1 cellular context compared by ENCODE assay signal in the genomic region with DNA sequence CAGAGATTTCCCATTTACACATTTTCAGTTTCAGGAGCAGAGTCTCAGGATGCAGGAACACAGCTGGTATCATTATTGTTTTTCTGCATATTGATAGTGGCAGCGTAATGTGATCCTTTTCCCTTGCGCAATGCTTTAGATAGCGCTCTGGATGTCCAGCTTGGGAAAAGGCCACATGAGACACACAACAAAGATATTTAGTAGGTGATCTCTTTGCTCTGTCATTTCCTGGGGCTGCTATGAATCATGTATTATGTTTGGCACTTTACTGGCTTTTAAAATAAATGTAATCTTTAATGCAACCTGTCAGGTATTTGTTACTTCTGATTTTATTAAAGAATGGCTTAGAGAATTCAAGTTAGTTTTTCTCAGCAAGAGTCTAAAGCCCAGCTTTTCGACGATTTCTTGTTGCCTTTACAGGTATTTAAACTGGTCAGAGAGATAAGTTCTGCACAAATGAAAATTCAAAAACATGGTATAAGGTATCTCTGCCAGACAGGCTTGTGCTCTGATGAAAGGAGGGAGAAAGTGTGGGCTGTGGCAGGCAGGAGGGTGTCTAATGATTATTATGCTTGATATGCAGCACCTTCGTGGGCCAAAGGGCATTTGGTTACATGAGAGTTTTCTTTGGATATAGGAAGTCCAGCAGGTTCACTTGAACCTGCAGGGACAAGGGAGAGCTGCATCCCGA.
TF ChIP-seq lines count a peak whose summit lies in the region.

No MANE protein-coding gene starts in this region.

TF ChIP-seq in HepG2, 621 proteins besides CTCF, POLR2A, EP300 and RAD21 (continued from another document and continues in another):
- TF ChIP-seq, protein P1, sequence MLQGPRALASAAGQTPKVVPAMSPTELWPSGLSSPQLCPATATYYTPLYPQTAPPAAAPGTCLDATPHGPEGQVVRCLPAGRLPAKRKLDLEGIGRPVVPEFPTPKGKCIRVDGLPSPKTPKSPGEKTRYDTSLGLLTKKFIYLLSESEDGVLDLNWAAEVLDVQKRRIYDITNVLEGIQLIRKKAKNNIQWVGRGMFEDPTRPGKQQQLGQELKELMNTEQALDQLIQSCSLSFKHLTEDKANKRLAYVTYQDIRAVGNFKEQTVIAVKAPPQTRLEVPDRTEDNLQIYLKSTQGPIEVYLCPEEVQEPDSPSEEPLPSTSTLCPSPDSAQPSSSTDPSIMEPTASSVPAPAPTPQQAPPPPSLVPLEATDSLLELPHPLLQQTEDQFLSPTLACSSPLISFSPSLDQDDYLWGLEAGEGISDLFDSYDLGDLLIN (CRISPR knock-in tag; IDR thresholded peaks at IDR 0.05; ENCODE audit: borderline replicate concordance) = no peak
- no peak for TF ChIP-seq SOX6 (IDR thresholded peaks at IDR 0.05)
- peak; percentile 90 for TF ChIP-seq SOX6 (CRISPR knock-in tag; IDR thresholded peaks at IDR 0.05)
- no peak for TF ChIP-seq ARNTL (CRISPR knock-in tag; IDR thresholded peaks at IDR 0.05)
- TF ChIP-seq, protein P2, sequence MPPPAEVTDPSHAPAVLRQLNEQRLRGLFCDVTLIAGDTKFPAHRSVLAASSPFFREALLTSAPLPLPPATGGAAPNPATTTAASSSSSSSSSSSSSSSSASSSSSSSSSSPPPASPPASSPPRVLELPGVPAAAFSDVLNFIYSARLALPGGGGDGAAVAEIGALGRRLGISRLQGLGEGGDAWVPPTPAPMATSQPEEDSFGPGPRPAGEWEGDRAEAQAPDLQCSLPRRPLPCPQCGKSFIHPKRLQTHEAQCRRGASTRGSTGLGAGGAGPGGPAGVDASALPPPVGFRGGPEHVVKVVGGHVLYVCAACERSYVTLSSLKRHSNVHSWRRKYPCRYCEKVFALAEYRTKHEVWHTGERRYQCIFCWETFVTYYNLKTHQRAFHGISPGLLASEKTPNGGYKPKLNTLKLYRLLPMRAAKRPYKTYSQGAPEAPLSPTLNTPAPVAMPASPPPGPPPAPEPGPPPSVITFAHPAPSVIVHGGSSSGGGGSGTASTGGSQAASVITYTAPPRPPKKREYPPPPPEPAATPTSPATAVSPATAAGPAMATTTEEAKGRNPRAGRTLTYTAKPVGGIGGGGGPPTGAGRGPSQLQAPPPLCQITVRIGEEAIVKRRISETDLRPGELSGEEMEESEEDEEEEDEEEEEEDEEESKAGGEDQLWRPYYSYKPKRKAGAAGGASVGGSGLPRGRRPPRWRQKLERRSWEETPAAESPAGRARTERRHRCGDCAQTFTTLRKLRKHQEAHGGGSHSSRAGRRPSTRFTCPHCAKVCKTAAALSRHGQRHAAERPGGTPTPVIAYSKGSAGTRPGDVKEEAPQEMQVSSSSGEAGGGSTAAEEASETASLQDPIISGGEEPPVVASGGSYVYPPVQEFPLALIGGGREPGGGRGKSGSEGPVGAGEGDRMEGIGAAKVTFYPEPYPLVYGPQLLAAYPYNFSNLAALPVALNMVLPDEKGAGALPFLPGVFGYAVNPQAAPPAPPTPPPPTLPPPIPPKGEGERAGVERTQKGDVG (CRISPR knock-in tag; IDR thresholded peaks at IDR 0.05; ENCODE audit: borderline replicate concordance) = no peak
- no peak for TF ChIP-seq NR3C1 (CRISPR knock-in tag; IDR thresholded peaks at IDR 0.05)
- TF ChIP-seq FOSL2 (CRISPR knock-in tag; IDR thresholded peaks at IDR 0.05) = peak; percentile 76
- TF ChIP-seq SSRP1 (CRISPR knock-in tag; IDR thresholded peaks at IDR 0.05) = 0 out of 2 replicates have a peak, but pooled peaks have one; percentile 25
- no peak for TF ChIP-seq BHLHE40 (IDR thresholded peaks at IDR 0.05; ENCODE audit: low read length)
- no peak for TF ChIP-seq HOXA9 (CRISPR knock-in tag; IDR thresholded peaks at IDR 0.05; ENCODE audit: borderline replicate concordance)
- no peak for TF ChIP-seq TMF1 (CRISPR knock-in tag; IDR thresholded peaks at IDR 0.05; ENCODE audit: low read depth)
- no peak for TF ChIP-seq AKAP8 (CRISPR knock-in tag; IDR thresholded peaks at IDR 0.05)
- TF ChIP-seq KLF6 (CRISPR knock-in tag; IDR thresholded peaks at IDR 0.05) = no peak
- no peak for TF ChIP-seq ZNF749 (CRISPR knock-in tag; IDR thresholded peaks at IDR 0.05; ENCODE audit: borderline replicate concordance)
- TF ChIP-seq, protein P3, sequence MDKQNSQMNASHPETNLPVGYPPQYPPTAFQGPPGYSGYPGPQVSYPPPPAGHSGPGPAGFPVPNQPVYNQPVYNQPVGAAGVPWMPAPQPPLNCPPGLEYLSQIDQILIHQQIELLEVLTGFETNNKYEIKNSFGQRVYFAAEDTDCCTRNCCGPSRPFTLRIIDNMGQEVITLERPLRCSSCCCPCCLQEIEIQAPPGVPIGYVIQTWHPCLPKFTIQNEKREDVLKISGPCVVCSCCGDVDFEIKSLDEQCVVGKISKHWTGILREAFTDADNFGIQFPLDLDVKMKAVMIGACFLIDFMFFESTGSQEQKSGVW (CRISPR knock-in tag; IDR thresholded peaks at IDR 0.05; ENCODE audit: borderline replicate concordance) = no peak
- no peak for TF ChIP-seq ONECUT2 (CRISPR knock-in tag; IDR thresholded peaks at IDR 0.05)
- TF ChIP-seq, protein P4, sequence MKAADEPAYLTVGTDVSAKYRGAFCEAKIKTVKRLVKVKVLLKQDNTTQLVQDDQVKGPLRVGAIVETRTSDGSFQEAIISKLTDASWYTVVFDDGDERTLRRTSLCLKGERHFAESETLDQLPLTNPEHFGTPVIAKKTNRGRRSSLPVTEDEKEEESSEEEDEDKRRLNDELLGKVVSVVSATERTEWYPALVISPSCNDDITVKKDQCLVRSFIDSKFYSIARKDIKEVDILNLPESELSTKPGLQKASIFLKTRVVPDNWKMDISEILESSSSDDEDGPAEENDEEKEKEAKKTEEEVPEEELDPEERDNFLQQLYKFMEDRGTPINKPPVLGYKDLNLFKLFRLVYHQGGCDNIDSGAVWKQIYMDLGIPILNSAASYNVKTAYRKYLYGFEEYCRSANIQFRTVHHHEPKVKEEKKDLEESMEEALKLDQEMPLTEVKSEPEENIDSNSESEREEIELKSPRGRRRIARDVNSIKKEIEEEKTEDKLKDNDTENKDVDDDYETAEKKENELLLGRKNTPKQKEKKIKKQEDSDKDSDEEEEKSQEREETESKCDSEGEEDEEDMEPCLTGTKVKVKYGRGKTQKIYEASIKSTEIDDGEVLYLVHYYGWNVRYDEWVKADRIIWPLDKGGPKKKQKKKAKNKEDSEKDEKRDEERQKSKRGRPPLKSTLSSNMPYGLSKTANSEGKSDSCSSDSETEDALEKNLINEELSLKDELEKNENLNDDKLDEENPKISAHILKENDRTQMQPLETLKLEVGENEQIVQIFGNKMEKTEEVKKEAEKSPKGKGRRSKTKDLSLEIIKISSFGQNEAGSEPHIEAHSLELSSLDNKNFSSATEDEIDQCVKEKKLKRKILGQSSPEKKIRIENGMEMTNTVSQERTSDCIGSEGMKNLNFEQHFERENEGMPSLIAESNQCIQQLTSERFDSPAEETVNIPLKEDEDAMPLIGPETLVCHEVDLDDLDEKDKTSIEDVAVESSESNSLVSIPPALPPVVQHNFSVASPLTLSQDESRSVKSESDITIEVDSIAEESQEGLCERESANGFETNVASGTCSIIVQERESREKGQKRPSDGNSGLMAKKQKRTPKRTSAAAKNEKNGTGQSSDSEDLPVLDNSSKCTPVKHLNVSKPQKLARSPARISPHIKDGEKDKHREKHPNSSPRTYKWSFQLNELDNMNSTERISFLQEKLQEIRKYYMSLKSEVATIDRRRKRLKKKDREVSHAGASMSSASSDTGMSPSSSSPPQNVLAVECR (CRISPR knock-in tag; IDR thresholded peaks at IDR 0.05; ENCODE audit: borderline replicate concordance) = no peak; the same call in 1 of the 2 replicates
- no peak for TF ChIP-seq ZNF337 (CRISPR knock-in tag; IDR thresholded peaks at IDR 0.05; ENCODE audit: borderline replicate concordance, low read depth)
- TF ChIP-seq ZNF333 (CRISPR knock-in tag; IDR thresholded peaks at IDR 0.05; ENCODE audit: borderline replicate concordance) = no peak
- TF ChIP-seq, protein P5, sequence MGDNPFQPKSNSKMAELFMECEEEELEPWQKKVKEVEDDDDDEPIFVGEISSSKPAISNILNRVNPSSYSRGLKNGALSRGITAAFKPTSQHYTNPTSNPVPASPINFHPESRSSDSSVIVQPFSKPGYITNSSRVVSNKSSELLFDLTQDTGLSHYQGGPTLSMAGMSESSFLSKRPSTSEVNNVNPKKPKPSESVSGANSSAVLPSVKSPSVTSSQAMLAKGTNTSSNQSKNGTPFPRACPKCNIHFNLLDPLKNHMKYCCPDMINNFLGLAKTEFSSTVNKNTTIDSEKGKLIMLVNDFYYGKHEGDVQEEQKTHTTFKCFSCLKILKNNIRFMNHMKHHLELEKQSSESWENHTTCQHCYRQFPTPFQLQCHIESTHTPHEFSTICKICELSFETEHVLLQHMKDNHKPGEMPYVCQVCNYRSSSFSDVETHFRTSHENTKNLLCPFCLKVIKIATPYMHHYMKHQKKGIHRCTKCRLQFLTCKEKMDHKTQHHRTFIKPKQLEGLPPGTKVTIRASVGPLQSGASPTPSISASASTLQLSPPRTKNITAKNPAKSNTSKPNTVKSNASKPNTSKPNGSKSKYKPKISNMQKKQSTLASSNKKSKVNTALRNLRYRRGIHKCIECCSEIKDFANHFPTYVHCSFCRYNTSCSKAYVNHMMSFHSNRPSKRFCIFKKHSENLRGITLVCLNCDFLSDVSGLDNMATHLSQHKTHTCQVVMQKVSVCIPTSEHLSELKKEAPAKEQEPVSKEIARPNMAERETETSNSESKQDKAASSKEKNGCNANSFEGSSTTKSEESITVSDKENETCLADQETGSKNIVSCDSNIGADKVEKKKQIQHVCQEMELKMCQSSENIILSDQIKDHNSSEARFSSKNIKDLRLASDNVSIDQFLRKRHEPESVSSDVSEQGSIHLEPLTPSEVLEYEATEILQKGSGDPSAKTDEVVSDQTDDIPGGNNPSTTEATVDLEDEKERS (CRISPR knock-in tag; IDR thresholded peaks at IDR 0.05) = no peak
- no peak for TF ChIP-seq ZFAT (CRISPR knock-in tag; conservative IDR thresholded peaks at IDR 0.05)
- peak; percentile 38; the same call in 1 of the 2 replicates for TF ChIP-seq HDAC1 (CRISPR knock-in tag; IDR thresholded peaks at IDR 0.05)
- TF ChIP-seq GABPA (IDR thresholded peaks at IDR 0.05; ENCODE audit: low read depth, low read length) = no peak
- no peak; the same call in 1 of the 2 replicates for TF ChIP-seq GABPA (CRISPR knock-in tag; IDR thresholded peaks at IDR 0.05; ENCODE audit: low read depth)
- TF ChIP-seq, protein P6, sequence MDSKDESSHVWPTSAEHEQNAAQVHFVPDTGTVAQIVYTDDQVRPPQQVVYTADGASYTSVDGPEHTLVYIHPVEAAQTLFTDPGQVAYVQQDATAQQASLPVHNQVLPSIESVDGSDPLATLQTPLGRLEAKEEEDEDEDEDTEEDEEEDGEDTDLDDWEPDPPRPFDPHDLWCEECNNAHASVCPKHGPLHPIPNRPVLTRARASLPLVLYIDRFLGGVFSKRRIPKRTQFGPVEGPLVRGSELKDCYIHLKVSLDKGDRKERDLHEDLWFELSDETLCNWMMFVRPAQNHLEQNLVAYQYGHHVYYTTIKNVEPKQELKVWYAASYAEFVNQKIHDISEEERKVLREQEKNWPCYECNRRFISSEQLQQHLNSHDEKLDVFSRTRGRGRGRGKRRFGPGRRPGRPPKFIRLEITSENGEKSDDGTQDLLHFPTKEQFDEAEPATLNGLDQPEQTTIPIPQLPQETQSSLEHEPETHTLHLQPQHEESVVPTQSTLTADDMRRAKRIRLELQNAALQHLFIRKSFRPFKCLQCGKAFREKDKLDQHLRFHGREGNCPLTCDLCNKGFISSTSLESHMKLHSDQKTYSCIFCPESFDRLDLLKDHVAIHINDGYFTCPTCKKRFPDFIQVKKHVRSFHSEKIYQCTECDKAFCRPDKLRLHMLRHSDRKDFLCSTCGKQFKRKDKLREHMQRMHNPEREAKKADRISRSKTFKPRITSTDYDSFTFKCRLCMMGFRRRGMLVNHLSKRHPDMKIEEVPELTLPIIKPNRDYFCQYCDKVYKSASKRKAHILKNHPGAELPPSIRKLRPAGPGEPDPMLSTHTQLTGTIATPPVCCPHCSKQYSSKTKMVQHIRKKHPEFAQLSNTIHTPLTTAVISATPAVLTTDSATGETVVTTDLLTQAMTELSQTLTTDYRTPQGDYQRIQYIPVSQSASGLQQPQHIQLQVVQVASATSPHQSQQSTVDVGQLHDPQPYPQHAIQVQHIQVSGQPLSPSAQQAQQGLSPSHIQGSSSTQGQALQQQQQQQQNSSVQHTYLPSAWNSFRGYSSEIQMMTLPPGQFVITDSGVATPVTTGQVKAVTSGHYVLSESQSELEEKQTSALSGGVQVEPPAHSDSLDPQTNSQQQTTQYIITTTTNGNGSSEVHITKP (CRISPR knock-in tag; IDR thresholded peaks at IDR 0.05; ENCODE audit: low read depth) = no peak
- TF ChIP-seq PHF21A (CRISPR knock-in tag; IDR thresholded peaks at IDR 0.05) = peak; percentile 68; the same call in 1 of the 2 replicates
- TF ChIP-seq CBFB (CRISPR knock-in tag; IDR thresholded peaks at IDR 0.05) = no peak
- no peak for TF ChIP-seq HOXD1 (CRISPR knock-in tag; IDR thresholded peaks at IDR 0.05)
- TF ChIP-seq SALL1 (CRISPR knock-in tag; IDR thresholded peaks at IDR 0.05) = peak; percentile 16; the same call in 1 of the 2 replicates
- TF ChIP-seq, protein P7, sequence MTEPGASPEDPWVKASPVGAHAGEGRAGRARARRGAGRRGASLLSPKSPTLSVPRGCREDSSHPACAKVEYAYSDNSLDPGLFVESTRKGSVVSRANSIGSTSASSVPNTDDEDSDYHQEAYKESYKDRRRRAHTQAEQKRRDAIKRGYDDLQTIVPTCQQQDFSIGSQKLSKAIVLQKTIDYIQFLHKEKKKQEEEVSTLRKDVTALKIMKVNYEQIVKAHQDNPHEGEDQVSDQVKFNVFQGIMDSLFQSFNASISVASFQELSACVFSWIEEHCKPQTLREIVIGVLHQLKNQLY (CRISPR knock-in tag; IDR thresholded peaks at IDR 0.05) = no peak
- TF ChIP-seq RBM22 (optimal IDR thresholded peaks at IDR 0.05; ENCODE audit: low read length) = no peak
- no peak for TF ChIP-seq MAZ (IDR thresholded peaks at IDR 0.05; ENCODE audit: borderline replicate concordance, low read depth, low read length)
- TF ChIP-seq MAZ (CRISPR knock-in tag; IDR thresholded peaks at IDR 0.05; ENCODE audit: low read depth) = no peak
- TF ChIP-seq ZKSCAN1 (IDR thresholded peaks at IDR 0.05; ENCODE audit: low read length) = no peak
- TF ChIP-seq CEBPB (IDR thresholded peaks at IDR 0.05; ENCODE audit: borderline replicate concordance, low read depth, low read length) = peak; percentile 98
- TF ChIP-seq, protein P8, sequence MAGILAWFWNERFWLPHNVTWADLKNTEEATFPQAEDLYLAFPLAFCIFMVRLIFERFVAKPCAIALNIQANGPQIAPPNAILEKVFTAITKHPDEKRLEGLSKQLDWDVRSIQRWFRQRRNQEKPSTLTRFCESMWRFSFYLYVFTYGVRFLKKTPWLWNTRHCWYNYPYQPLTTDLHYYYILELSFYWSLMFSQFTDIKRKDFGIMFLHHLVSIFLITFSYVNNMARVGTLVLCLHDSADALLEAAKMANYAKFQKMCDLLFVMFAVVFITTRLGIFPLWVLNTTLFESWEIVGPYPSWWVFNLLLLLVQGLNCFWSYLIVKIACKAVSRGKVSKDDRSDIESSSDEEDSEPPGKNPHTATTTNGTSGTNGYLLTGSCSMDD (CRISPR knock-in tag; IDR thresholded peaks at IDR 0.05) = no peak
- TF ChIP-seq ZNF326 (CRISPR knock-in tag; IDR thresholded peaks at IDR 0.05; ENCODE audit: borderline replicate concordance) = no peak
- 0 out of 2 replicates have a peak, but pooled peaks have one; percentile 48 for TF ChIP-seq FOXK1 (CRISPR knock-in tag; IDR thresholded peaks at IDR 0.05; ENCODE audit: borderline replicate concordance, low read depth)
- no peak for TF ChIP-seq NFIC (IDR thresholded peaks at IDR 0.05; ENCODE audit: low read length)
- TF ChIP-seq SMAD3 (CRISPR knock-in tag; IDR thresholded peaks at IDR 0.05) = peak; percentile 57; the same call in 1 of the 2 replicates
